In the genomic region with DNA sequence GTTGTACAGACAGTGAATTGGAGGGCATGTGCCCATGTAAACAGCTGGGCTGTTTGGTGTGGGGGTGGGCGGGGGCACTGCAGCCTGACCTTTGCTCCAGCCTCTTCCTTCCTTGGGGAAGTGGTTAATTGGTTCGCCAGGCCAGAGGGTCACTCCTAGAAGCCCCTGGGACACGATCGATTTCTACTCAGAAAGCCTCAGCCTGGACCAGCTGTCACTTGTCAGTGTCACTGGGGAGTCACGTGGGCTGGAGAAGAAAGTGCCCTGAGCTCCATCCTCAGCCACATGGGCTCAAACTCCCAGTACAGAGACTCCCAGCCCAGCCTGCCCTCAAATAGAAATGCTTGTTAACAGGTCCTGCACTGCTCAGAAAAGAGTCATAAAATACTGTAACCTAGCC, we compare ENCODE assay signal across 16 cellular contexts.
"Had no signal": no experiment of that assay in that cellular context is flagged by ENCODE, and none has a peak within 500 bp of the region (broad histone marks: within the 10 kb centered on the region; RNA-seq: fewer than 3 reads in every experiment).

No MANE protein-coding gene starts in this region.

- DNase-seq: activated CD4-positive, alpha-beta T cell treated with anti-CD3 and anti-CD28 coated beads for 36 hours; activated CD4-positive, alpha-beta T cell treated with anti-CD3 and anti-CD28 coated beads, Interleukin-2, amount 50 U/mL, for 48 hours; activated gamma-delta T cell treated with Interleukin-2 at 50 U/mL for 16 hours; activated T-cell treated with anti-CD3 and anti-CD28 coated beads for 4 hours; effector memory CD8-positive, alpha-beta T cell; left lung; naive B cell; pancreas; sigmoid colon; spleen; stimulated activated CD4-positive, alpha-beta T cell treated with anti-CD3 and anti-CD28 coated beads, Interleukin-4, amount 100 ng/mL, for 4 hours; testis; upper lobe of left lung had no signal

- H3K27ac ChIP-seq: cardiac muscle cell, left lung, pancreas, sigmoid colon, spleen, testis, upper lobe of left lung had no signal

- H3K9me3 ChIP-seq: left lung, pancreas, sigmoid colon, spleen, testis, upper lobe of left lung had no signal

- H3K4me1 ChIP-seq: left lung, pancreas, sigmoid colon, spleen, testis, upper lobe of left lung had no signal

- ATAC-seq: activated CD4-positive, alpha-beta T cell treated with anti-CD3 and anti-CD28 coated beads for 36 hours; effector memory CD8-positive, alpha-beta T cell; left lung; pancreas; stimulated activated memory B cell treated with anti-CD40 and anti-IgM and Interleukin-4, amounts not matched to agents 10 μg/mL and 1 μg/mL and 100 μg/mL, for 72 hours; WTC11 had no signal

- H3K27me3 ChIP-seq: cardiac muscle cell, left lung, pancreas, sigmoid colon, testis, upper lobe of left lung had no signal

- H3K36me3 ChIP-seq: cardiac muscle cell, left lung, pancreas, sigmoid colon, spleen, upper lobe of left lung had no signal

- H3K4me3 ChIP-seq: cardiac muscle cell, left lung, pancreas, sigmoid colon, spleen, testis, upper lobe of left lung had no signal
